Comparison of ENCODE assay signal across 1 cellular context in genomic region chr6:87907521-87907920, GRCh38.
TF ChIP-seq lines count a peak whose summit lies in the region.

No MANE protein-coding gene starts in this region.

TF ChIP-seq in GM23338, 12 proteins besides CTCF, POLR2A, EP300 and RAD21 (continued from another document):
- TF ChIP-seq REST (IDR thresholded peaks at IDR 0.05; ENCODE audit: unreplicated experiment) (no peak), ZNF462 (CRISPR knock-in tag; IDR thresholded peaks at IDR 0.05) (no peak), ZNF331 (CRISPR knock-in tag; IDR thresholded peaks at IDR 0.05; ENCODE audit: low read depth) (no peak), CREB1 (CRISPR knock-in tag; IDR thresholded peaks at IDR 0.05; ENCODE audit: low read depth) (no peak), POLR2AphosphoS5 (IDR thresholded peaks at IDR 0.05; ENCODE audit: low read depth) (no peak)
